ENCODE assay signal across 1 cellular context in genomic region chr16:1350691-1351090, GRCh38.
TF ChIP-seq lines count a peak whose summit lies in the region.

No MANE protein-coding gene starts in this region.

TF ChIP-seq in HepG2, 621 proteins besides CTCF, POLR2A, EP300 and RAD21:
- TF ChIP-seq ETV6 (CRISPR knock-in tag; conservative IDR thresholded peaks at IDR 0.05), result no peak
- TF ChIP-seq USF2 (IDR thresholded peaks at IDR 0.05; ENCODE audit: low read depth, low read length), result no peak
- peak; percentile 29; the same call in 1 of the 2 replicates for TF ChIP-seq USF2 (CRISPR knock-in tag; IDR thresholded peaks at IDR 0.05; ENCODE audit: borderline replicate concordance)
- TF ChIP-seq SIN3B (IDR thresholded peaks at IDR 0.05; ENCODE audit: low read length), result no peak
- TF ChIP-seq IRF2 (CRISPR knock-in tag; IDR thresholded peaks at IDR 0.05), result no peak
- TF ChIP-seq ZNF580 (CRISPR knock-in tag; IDR thresholded peaks at IDR 0.05; ENCODE audit: borderline replicate concordance, low read depth), result no peak
- TF ChIP-seq ZNF280D (CRISPR knock-in tag; IDR thresholded peaks at IDR 0.05), result no peak
- no peak for TF ChIP-seq ZNF614 (CRISPR knock-in tag; IDR thresholded peaks at IDR 0.05; ENCODE audit: borderline replicate concordance)
- TF ChIP-seq POGK (CRISPR knock-in tag; conservative IDR thresholded peaks at IDR 0.05), result 0 out of 2 replicates have a peak, but pooled peaks have one; percentile 3
- TF ChIP-seq ZNF251 (CRISPR knock-in tag; IDR thresholded peaks at IDR 0.05), result no peak
- TF ChIP-seq ZSCAN31 (CRISPR knock-in tag; IDR thresholded peaks at IDR 0.05; ENCODE audit: low read depth), result no peak
